ENCODE assay signal across 6 cellular contexts in genomic region chr17:2054262-2054739, GRCh38. TPM values are rescaled to one million over a fixed set of nuclear protein-coding genes. Genes with fewer than 3 reads are reported as not detected.
DNase-seq lines count a peak whose midpoint lies in the region; ATAC-seq and TF ChIP-seq lines count a peak whose summit lies in the region.

No MANE protein-coding gene starts in this region.

- H3K27ac Mint-ChIP-seq in CD4-positive, CD25-positive, alpha-beta regulatory T cell: peak overlapping the region; percentile 26 to 67 (median 49)
- H3K27ac Mint-ChIP-seq in brain (peak overlapping the region in 2 of 5 experiments; percentile 41 to 60), neural progenitor cell (no peak overlapping the region), endothelial cell (ENCODE audit: unreplicated experiment) (no peak overlapping the region)

- H3K36me3 ChIP-seq in CD4-positive, CD25-positive, alpha-beta regulatory T cell (ENCODE audit: control insufficient read depth, insufficient read depth, low read length): no peaks in the 10 kb centered on the region
- no peaks in the 10 kb centered on the region for H3K36me3 ChIP-seq in neural progenitor cell

- no peak for ATAC-seq in CD4-positive, CD25-positive, alpha-beta regulatory T cell (ENCODE audit: low read depth in 2 of 2)
- no peak for ATAC-seq in HG02840 (IDR thresholded peaks at IDR 0.05; ENCODE audit: low FRiP score, unreplicated experiment)

- H3K9ac ChIP-seq in neural progenitor cell: no peak overlapping the region

- H3K4me3 Mint-ChIP-seq in CD4-positive, CD25-positive, alpha-beta regulatory T cell: peak overlapping the region; percentile 79 to 92 (median 85)
- peak overlapping the region; percentile 58 to 86 (median 85) for H3K4me3 Mint-ChIP-seq in brain
- peak overlapping the region; percentile 81 for H3K4me3 Mint-ChIP-seq in neural progenitor cell
- no peak overlapping the region for H3K4me3 Mint-ChIP-seq in endothelial cell (ENCODE audit: unreplicated experiment)

- no peaks in the 10 kb centered on the region for H3K9me3 ChIP-seq in CD4-positive, CD25-positive, alpha-beta regulatory T cell (ENCODE audit: control insufficient read depth in 2 of 2, low read length in 2 of 2)
- no peaks in the 10 kb centered on the region for H3K9me3 ChIP-seq in neural progenitor cell (ENCODE audit: low read depth)

- H3K27me3 Mint-ChIP-seq in CD4-positive, CD25-positive, alpha-beta regulatory T cell: peaks cover 25% of the 10 kb centered on the region
- peaks cover 59% of the 10 kb centered on the region for H3K27me3 Mint-ChIP-seq in brain
- H3K27me3 Mint-ChIP-seq in neural progenitor cell (ENCODE audit: insufficient read depth, low read depth): peaks cover 25% of the 10 kb centered on the region
- peaks cover 19% of the 10 kb centered on the region for H3K27me3 Mint-ChIP-seq in endothelial cell (ENCODE audit: unreplicated experiment)

- no peak overlapping the region for H2AFZ ChIP-seq in neural progenitor cell (replicated peaks)

- peak overlapping the region; percentile 61 for H3K27ac ChIP-seq in CD4-positive, CD25-positive, alpha-beta regulatory T cell (ENCODE audit: insufficient read depth, low read length, poor library complexity, severe bottlenecking)
- no peak overlapping the region for H3K27ac ChIP-seq in neural progenitor cell

- peak overlapping the region; percentile 51 for H3K4me3 ChIP-seq in CD4-positive, CD25-positive, alpha-beta regulatory T cell (ENCODE audit: low read depth, low read length)
- peak overlapping the region; percentile 48 for H3K4me3 ChIP-seq in neural progenitor cell

- TF ChIP-seq CTCF in brain (conservative IDR thresholded peaks at IDR 0.05) (no peak), neural progenitor cell (IDR thresholded peaks at IDR 0.05) (no peak), endothelial cell (IDR thresholded peaks at IDR 0.05; ENCODE audit: unreplicated experiment) (no peak)

- no peak for DNase-seq in CD4-positive, CD25-positive, alpha-beta regulatory T cell
- peak; percentile 72 for DNase-seq in M059J (ENCODE audit: low read depth)
- DNase-seq in neural progenitor cell (ENCODE audit: low spot score): no peak
- no peak for DNase-seq in endothelial cell (ENCODE audit: low spot score)

- H3K79me2 ChIP-seq in neural progenitor cell (ENCODE audit: low read depth): no peaks in the 10 kb centered on the region

- H4K20me1 ChIP-seq in neural progenitor cell (ENCODE audit: low read depth): peaks cover 82% of the 10 kb centered on the region

- H3K4me2 ChIP-seq in neural progenitor cell: peak overlapping the region; percentile 80

- H3K27me3 ChIP-seq in CD4-positive, CD25-positive, alpha-beta regulatory T cell (ENCODE audit: control insufficient read depth, insufficient read depth, low read length): no peaks in the 10 kb centered on the region
- H3K27me3 ChIP-seq in neural progenitor cell: peaks cover 94% of the 10 kb centered on the region

- peaks cover 85% of the 10 kb centered on the region for H3K4me1 ChIP-seq in CD4-positive, CD25-positive, alpha-beta regulatory T cell (ENCODE audit: control insufficient read depth, insufficient read depth, low read length, poor library complexity, severe bottlenecking)
- H3K4me1 ChIP-seq in neural progenitor cell: peaks cover 15% of the 10 kb centered on the region

- H3K9me3 Mint-ChIP-seq in CD4-positive, CD25-positive, alpha-beta regulatory T cell: peaks cover 0 to 1% (median 0%) of the 10 kb centered on the region in 7 donors
- H3K9me3 Mint-ChIP-seq in brain: peaks cover 0 to under 1% (median 0%) of the 10 kb centered on the region in 5 experiments
- H3K9me3 Mint-ChIP-seq in neural progenitor cell: no peaks in the 10 kb centered on the region
- no peaks in the 10 kb centered on the region for H3K9me3 Mint-ChIP-seq in endothelial cell (ENCODE audit: unreplicated experiment)

- H3K4me1 Mint-ChIP-seq in CD4-positive, CD25-positive, alpha-beta regulatory T cell: peaks cover 0 to 27% (median 15%) of the 10 kb centered on the region in 4 donors
- H3K4me1 Mint-ChIP-seq in brain (peaks cover 21% of the 10 kb centered on the region), neural progenitor cell (peaks cover 18% of the 10 kb centered on the region), endothelial cell (ENCODE audit: unreplicated experiment) (peaks cover 9% of the 10 kb centered on the region)

- H3F3A ChIP-seq in neural progenitor cell (ENCODE audit: low read depth): peaks cover 47% of the 10 kb centered on the region

- H3K36me3 Mint-ChIP-seq in CD4-positive, CD25-positive, alpha-beta regulatory T cell: no peaks in the 10 kb centered on the region
- H3K36me3 Mint-ChIP-seq in brain (peaks cover under 1% of the 10 kb centered on the region), neural progenitor cell (peaks cover under 1% of the 10 kb centered on the region), endothelial cell (ENCODE audit: low read depth, unreplicated experiment) (peaks cover 4% of the 10 kb centered on the region)

RNA-seq across cellular contexts. Expression of gene HIC1, which starts 0.6 kb away (rescaled TPM):
- total RNA-seq in CD4-positive, CD25-positive, alpha-beta regulatory T cell: 1.3 TPM
- polyA plus RNA-seq in CD4-positive, CD25-positive, alpha-beta regulatory T cell: under 1 TPM in 3 of 4 donors, not detected in 1; 0.14 to 0.75 (median 0.54) TPM
- 2.2 and 3.7 TPM in 2 replicates for total RNA-seq in M059J (2014; rRNA removed; shearing (Covaris generic))
- 2.6 TPM for polyA plus RNA-seq in brain (ENCODE audit: insufficient read depth, low read depth, low replicate concordance)
- total RNA-seq in neural progenitor cell (ENCODE audit: low replicate concordance) (0.62 TPM in 1 of 2 replicates, not detected in the other), endothelial cell (ENCODE audit: unreplicated experiment) (0.72 TPM)

RNA-seq across cellular contexts. Expression of gene OVCA2, which starts 12.5 kb away (rescaled TPM):
- 30.8 TPM for total RNA-seq in CD4-positive, CD25-positive, alpha-beta regulatory T cell
- polyA plus RNA-seq in CD4-positive, CD25-positive, alpha-beta regulatory T cell: 100 to 1,000 TPM in 1 of 4 donors, 10 to 100 TPM in 3; 64.3 to 106 (median 80.2) TPM
- 18.9 and 24.0 TPM in 2 replicates for total RNA-seq in M059J (2014; rRNA removed; shearing (Covaris generic))
- 28.7 TPM for polyA plus RNA-seq in brain (ENCODE audit: insufficient read depth, low read depth, low replicate concordance)
- 5.4 and 23.1 TPM in 2 replicates for total RNA-seq in neural progenitor cell (ENCODE audit: low replicate concordance)
- total RNA-seq in endothelial cell (ENCODE audit: unreplicated experiment): 32.7 TPM

RNA-seq across cellular contexts. Expression of gene DPH1, which starts 24.3 kb away (rescaled TPM):
- 70.0 TPM for total RNA-seq in CD4-positive, CD25-positive, alpha-beta regulatory T cell
- polyA plus RNA-seq in CD4-positive, CD25-positive, alpha-beta regulatory T cell: 10 to 100 TPM; 32.4 to 40.4 (median 36.4) TPM
- 28.0 and 29.5 TPM in 2 replicates for total RNA-seq in M059J (2014; rRNA removed; shearing (Covaris generic))
- 18.6 TPM for polyA plus RNA-seq in brain (ENCODE audit: insufficient read depth, low read depth, low replicate concordance)
- total RNA-seq in neural progenitor cell (ENCODE audit: low replicate concordance): 21.1 and 28.0 TPM in 2 replicates
- total RNA-seq in endothelial cell (ENCODE audit: unreplicated experiment): 27.1 TPM

RNA-seq across cellular contexts. Expression of gene RTN4RL1, which starts 29.2 kb away (rescaled TPM):
- total RNA-seq in CD4-positive, CD25-positive, alpha-beta regulatory T cell: 0.35 TPM
- under 1 TPM in 2 of 4 donors, not detected in 2; 0.14 to 0.28 TPM for polyA plus RNA-seq in CD4-positive, CD25-positive, alpha-beta regulatory T cell
- total RNA-seq in M059J (2014; rRNA removed; shearing (Covaris generic)): 0.12 and 0.67 TPM in 2 replicates
- 4.3 TPM for polyA plus RNA-seq in brain (ENCODE audit: insufficient read depth, low read depth, low replicate concordance)
- total RNA-seq in neural progenitor cell (ENCODE audit: low replicate concordance) (3.4 and 7.2 TPM in 2 replicates), endothelial cell (ENCODE audit: unreplicated experiment) (not detected)

Comparison
In these comparisons a context has a peak if more than half of its experiments do, and no peak if none do; other contexts are left out.
1. H3K27ac Mint-ChIP-seq: peak in CD4-positive, CD25-positive, alpha-beta regulatory T cell (3 of 3); none in neural progenitor cell (single experiment) and endothelial cell (single experiment).